In the genomic region with DNA sequence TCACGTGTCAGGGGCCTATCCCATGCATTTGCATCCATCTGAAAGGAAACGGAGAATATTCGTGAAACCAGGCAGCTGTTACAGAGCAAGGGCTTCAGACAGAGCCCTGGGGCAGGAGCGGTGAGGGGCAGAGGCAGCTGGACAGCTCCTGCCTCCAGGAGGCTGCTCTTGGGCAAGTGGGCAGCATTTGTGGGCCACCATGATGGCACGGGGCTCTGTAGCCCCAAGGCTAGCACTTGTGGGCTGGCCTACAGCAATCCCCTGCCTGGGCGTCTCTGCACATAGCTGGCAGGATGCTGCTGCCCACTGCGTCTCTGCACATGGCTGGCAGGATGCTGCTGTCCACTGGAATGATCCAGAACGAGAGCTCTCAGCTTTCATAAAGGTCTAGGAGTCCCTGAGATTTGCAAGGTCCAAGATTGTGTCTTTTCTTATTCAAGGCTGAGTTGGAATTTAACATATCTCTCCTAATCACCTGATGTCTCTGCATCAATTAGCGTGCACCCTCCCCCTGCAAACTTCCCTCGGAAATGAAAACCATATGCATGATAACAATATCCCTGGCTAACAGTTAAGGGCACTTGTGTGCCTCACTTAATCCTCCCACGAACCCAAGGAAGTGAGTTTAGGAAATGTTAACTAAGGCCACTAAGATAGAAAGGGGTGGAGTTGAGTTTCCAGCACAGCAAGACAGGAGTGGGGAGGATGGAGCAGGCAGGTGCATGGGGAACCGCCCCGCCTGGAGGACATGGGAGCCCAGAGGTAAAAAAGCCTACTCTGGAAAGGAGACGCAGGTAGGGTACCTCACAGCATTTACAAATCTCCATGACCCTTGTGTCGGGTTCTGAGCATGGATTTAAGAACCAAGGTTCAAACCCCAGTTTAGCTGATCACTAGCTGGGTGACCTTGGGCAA, we compare ENCODE assay signal across 22 cellular contexts. TPM values are rescaled to one million over a fixed set of nuclear protein-coding genes. Genes with fewer than 3 reads are reported as not detected.
A peak's percentile ranks its signal among the peaks of the same experiment; 100 is the strongest.
DNase-seq lines count a peak whose midpoint lies in the region; ATAC-seq and TF ChIP-seq lines count a peak whose summit lies in the region.
"Had no signal": no experiment of that assay in that cellular context is flagged by ENCODE, and none has a peak within 500 bp of the region (broad histone marks: within the 10 kb centered on the region; RNA-seq: fewer than 3 reads in every experiment).

No MANE protein-coding gene starts in this region.

- 58% methylated on average over 15 of the region's 15 CpGs for WGBS in right cardiac atrium
- WGBS in SK-N-SH (ENCODE audit: low lambda C conversion rate), result 65% methylated on average over 15 of the region's 15 CpGs

- H3K9me3 ChIP-seq in right cardiac atrium (ENCODE audit: control insufficient read depth, low read length) (no peaks in the 10 kb centered on the region), left ventricle myocardium inferior (replicated peaks) (no peaks in the 10 kb centered on the region), SK-N-SH (no peaks in the 10 kb centered on the region)

- H3K27me3 ChIP-seq in right cardiac atrium (ENCODE audit: control insufficient read depth, insufficient read depth) (no peaks in the 10 kb centered on the region), left ventricle myocardium inferior (ENCODE audit: low read depth) (no peaks in the 10 kb centered on the region), SK-N-SH (ENCODE audit: insufficient read depth) (no peaks in the 10 kb centered on the region)
- H3K27me3 ChIP-seq: dorsolateral prefrontal cortex, foreskin keratinocyte, hepatocyte had no signal

- TF ChIP-seq CTCF in left ventricle myocardium inferior (IDR thresholded peaks at IDR 0.05; ENCODE audit: borderline replicate concordance) (no peak), SK-N-SH (IDR thresholded peaks at IDR 0.05) (no peak)

- no peak; a peak in 1 of 4 replicates for TF ChIP-seq EP300 in SK-N-SH (IDR thresholded peaks at IDR 0.05; ENCODE audit: borderline replicate concordance in 1 of 2, low read depth in 1 of 2, low read length in 1 of 2)

- intact Hi-C loops in right cardiac atrium (cut with DNase I) (no loop called here), left ventricle myocardium inferior (cut with micrococcal nuclease) (no loop called here)

- H3K79me2 ChIP-seq in SK-N-SH (ENCODE audit: insufficient read depth), result no peaks in the 10 kb centered on the region
- H3K79me2 ChIP-seq: hepatocyte had no signal

- DNase-seq in right cardiac atrium (no peak), left ventricle myocardium inferior (no peak), SK-N-SH (peak; percentile 76), islet precursor cell (peak; percentile 67)
- DNase-seq in stimulated activated naive CD4-positive, alpha-beta T cell (lab: John Stamatoyannopoulos, UW), result no peak
- DNase-seq: activated CD4-positive, alpha-beta T cell treated with anti-CD3 and anti-CD28 coated beads, Interleukin-2, amount 50 U/mL, for 48 hours; activated naive CD4-positive, alpha-beta T cell treated with anti-CD3 and anti-CD28 coated beads, Interleukin-2, amount 10 ng/mL, durations not matched to agents 7 days and 5 days; aorta; central memory CD4-positive, alpha-beta T cell; dorsolateral prefrontal cortex; foreskin keratinocyte; NK-92 treated with Interleukin-12 subunit alpha and Interleukin-12 subunit beta, amount 100 ng/mL, for 24 hours; stimulated activated CD4-positive, alpha-beta T cell treated with anti-CD3 and anti-CD28 coated beads, Interleukin-4, amount 100 ng/mL, for 24 hours; SW 1271 had no signal

- POLR2A ChIA-PET in SK-N-SH (lab: Yijun Ruan, JAX), result interaction anchor here (1.0 to 1.8 kb wide), 2 partner anchors 24 to 52 kb away, joined by 4 to 9 read pairs; a partner anchor contains a TSS

- H3F3A ChIP-seq in SK-N-SH (replicated peaks; ENCODE audit: insufficient read depth), result no peaks in the 10 kb centered on the region

- H2AFZ ChIP-seq in SK-N-SH (ENCODE audit: low read depth), result no peak overlapping the region
- H2AFZ ChIP-seq: hepatocyte had no signal

- TF ChIP-seq RAD21 in SK-N-SH (IDR thresholded peaks at IDR 0.05; ENCODE audit: low read length), result no peak

- H3K4me3 ChIP-seq in right cardiac atrium (ENCODE audit: low read length), result no peak overlapping the region
- H3K4me3 ChIP-seq in left ventricle myocardium inferior, result no peak overlapping the region
- H3K4me3 ChIP-seq in SK-N-SH (ENCODE audit: low read depth in 2 of 2, low read length in 1 of 2), result no peak overlapping the region
- H3K4me3 ChIP-seq: dorsolateral prefrontal cortex, hepatocyte, smooth muscle cell had no signal

- no peaks in the 10 kb centered on the region for H4K20me1 ChIP-seq in SK-N-SH (ENCODE audit: insufficient read depth)

- H3K9me2 ChIP-seq in SK-N-SH, result no peaks in the 10 kb centered on the region

- CTCF ChIA-PET in SK-N-SH (lab: Yijun Ruan, JAX), result interaction anchor here (0.9 to 20.8 kb wide), 8 partner anchors 19 to 92 kb away, joined by 3 to 283 read pairs (median 4); a partner anchor contains a TSS

- no peak overlapping the region for H3K27ac ChIP-seq in right cardiac atrium (ENCODE audit: low read length)
- no peak overlapping the region for H3K27ac ChIP-seq in left ventricle myocardium inferior (replicated peaks)
- H3K27ac ChIP-seq in SK-N-SH (ENCODE audit: low read depth in 2 of 2, low read length in 1 of 2), result peak overlapping the region in 1 of 2 experiments; percentile 56; a peak in 2 of 4 replicates
- H3K27ac ChIP-seq: dorsolateral prefrontal cortex, epithelial cell of prostate, foreskin keratinocyte, hepatocyte, VCaP had no signal

- no peaks in the 10 kb centered on the region for H3K4me1 ChIP-seq in right cardiac atrium (ENCODE audit: control insufficient read depth, insufficient read depth, low read length)
- H3K4me1 ChIP-seq in left ventricle myocardium inferior, result no peaks in the 10 kb centered on the region
- H3K4me1 ChIP-seq in SK-N-SH (ENCODE audit: control insufficient read depth in 1 of 2, insufficient read depth in 2 of 2, low read depth in 1 of 2, low read length in 1 of 2), result peaks cover 0 to 13% of the 10 kb centered on the region in 2 experiments; a peak in 1 of 4 replicates
- H3K4me1 ChIP-seq: foreskin keratinocyte had no signal

- H3K9ac ChIP-seq in SK-N-SH, result no peak overlapping the region

- H3K36me3 ChIP-seq in left ventricle myocardium inferior (no peaks in the 10 kb centered on the region), SK-N-SH (replicated peaks in 1 of 2; ENCODE audit: control insufficient read depth in 1 of 2, insufficient read depth in 2 of 2, low read length in 1 of 2) (no peaks in the 10 kb centered on the region)

- peak; percentile 46 to 51 for ATAC-seq in right cardiac atrium
- no peak for ATAC-seq in HG03108 (IDR thresholded peaks at IDR 0.05; ENCODE audit: unreplicated experiment)
- ATAC-seq in GM18511 (IDR thresholded peaks at IDR 0.05; ENCODE audit: unreplicated experiment), result no peak
- no peak for ATAC-seq in HG02852 (IDR thresholded peaks at IDR 0.05; ENCODE audit: unreplicated experiment)
- ATAC-seq: foreskin keratinocyte, HCT116 had no signal

- H3K4me2 ChIP-seq in SK-N-SH, result no peak overlapping the region
- H3K4me2 ChIP-seq: hepatocyte, smooth muscle cell had no signal

TF ChIP-seq in SK-N-SH, 30 proteins besides CTCF, POLR2A, EP300 and RAD21:
- TF ChIP-seq TCF12 (IDR thresholded peaks at IDR 0.05) (peak; percentile 33; the same call in 1 of the 2 replicates), FOSL2 (IDR thresholded peaks at IDR 0.05; ENCODE audit: borderline replicate concordance, low read depth) (no peak), CHD2 (IDR thresholded peaks at IDR 0.05; ENCODE audit: low read length, partially characterized antibody) (peak; percentile 10), TAF1 (IDR thresholded peaks at IDR 0.05; ENCODE audit: borderline replicate concordance, low read depth, low read length) (no peak), RXRA (IDR thresholded peaks at IDR 0.05; ENCODE audit: borderline replicate concordance, low read depth) (no peak), GATA2 (CRISPR knock-in tag; IDR thresholded peaks at IDR 0.05) (peak; percentile 66), NFIC (IDR thresholded peaks at IDR 0.05; ENCODE audit: borderline replicate concordance) (no peak), RCOR1 (IDR thresholded peaks at IDR 0.05; ENCODE audit: low read length) (peak; percentile 62; the same call in 1 of the 2 replicates)
- TF ChIP-seq, protein P1, sequence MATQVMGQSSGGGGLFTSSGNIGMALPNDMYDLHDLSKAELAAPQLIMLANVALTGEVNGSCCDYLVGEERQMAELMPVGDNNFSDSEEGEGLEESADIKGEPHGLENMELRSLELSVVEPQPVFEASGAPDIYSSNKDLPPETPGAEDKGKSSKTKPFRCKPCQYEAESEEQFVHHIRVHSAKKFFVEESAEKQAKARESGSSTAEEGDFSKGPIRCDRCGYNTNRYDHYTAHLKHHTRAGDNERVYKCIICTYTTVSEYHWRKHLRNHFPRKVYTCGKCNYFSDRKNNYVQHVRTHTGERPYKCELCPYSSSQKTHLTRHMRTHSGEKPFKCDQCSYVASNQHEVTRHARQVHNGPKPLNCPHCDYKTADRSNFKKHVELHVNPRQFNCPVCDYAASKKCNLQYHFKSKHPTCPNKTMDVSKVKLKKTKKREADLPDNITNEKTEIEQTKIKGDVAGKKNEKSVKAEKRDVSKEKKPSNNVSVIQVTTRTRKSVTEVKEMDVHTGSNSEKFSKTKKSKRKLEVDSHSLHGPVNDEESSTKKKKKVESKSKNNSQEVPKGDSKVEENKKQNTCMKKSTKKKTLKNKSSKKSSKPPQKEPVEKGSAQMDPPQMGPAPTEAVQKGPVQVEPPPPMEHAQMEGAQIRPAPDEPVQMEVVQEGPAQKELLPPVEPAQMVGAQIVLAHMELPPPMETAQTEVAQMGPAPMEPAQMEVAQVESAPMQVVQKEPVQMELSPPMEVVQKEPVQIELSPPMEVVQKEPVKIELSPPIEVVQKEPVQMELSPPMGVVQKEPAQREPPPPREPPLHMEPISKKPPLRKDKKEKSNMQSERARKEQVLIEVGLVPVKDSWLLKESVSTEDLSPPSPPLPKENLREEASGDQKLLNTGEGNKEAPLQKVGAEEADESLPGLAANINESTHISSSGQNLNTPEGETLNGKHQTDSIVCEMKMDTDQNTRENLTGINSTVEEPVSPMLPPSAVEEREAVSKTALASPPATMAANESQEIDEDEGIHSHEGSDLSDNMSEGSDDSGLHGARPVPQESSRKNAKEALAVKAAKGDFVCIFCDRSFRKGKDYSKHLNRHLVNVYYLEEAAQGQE (IDR thresholded peaks at IDR 0.05; ENCODE audit: low read depth, low read length), result peak; percentile 78

RNA-seq across cellular contexts. Expression of a gene that starts 52.6 kb away (rescaled TPM):
- 100 to 1,000 TPM; 231 to 324 (median 314) TPM for total RNA-seq in right cardiac atrium
- 480 TPM for polyA plus RNA-seq in right cardiac atrium
- 209 TPM for total RNA-seq in left ventricle myocardium inferior
- polyA plus RNA-seq in SK-N-SH (2012; rRNA removed), result 517 and 767 TPM in 2 replicates
- 733 and 1,021 TPM in 2 replicates for polyA plus RNA-seq in SK-N-SH (2012; cell fraction: cytosol; rRNA removed)
- 319 and 439 TPM in 2 replicates for polyA plus RNA-seq in SK-N-SH (2012; cell fraction: nucleus; rRNA removed)

Comparison
In these comparisons a context has a peak if more than half of its experiments do, and no peak if none do; other contexts are left out.
1. ATAC-seq: peak in right cardiac atrium (2 of 2); none in HG03108 (single experiment), GM18511 (single experiment) and HG02852 (single experiment).
2. DNase-seq: peak in SK-N-SH (single experiment) and islet precursor cell (single experiment); none in right cardiac atrium (0 of 3), left ventricle myocardium inferior (single experiment) and stimulated activated naive CD4-positive, alpha-beta T cell (0 of 6).